Comparison of ENCODE assay signal across 16 cellular contexts in the genomic region with DNA sequence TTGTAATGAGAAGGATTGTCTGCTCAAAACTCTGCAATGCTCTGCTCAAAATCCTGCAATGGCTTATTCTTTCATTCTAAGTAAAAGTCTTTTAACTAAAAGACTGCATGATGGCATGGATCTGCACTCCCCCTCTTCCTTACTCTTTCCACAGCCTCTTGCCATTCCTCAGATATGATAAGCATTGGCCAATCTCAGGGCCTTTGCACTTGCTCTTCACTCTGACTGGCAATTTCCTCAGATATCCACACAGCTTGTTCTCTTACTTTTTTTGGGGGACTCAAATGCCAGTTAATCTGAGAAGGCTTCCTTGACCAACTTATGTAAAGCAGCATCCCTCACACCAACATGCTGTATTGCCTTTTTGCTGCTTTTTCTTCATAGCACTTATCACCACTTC. TPM values are rescaled to one million over a fixed set of nuclear protein-coding genes. Genes with fewer than 3 reads are reported as not detected.
DNase-seq lines count a peak whose midpoint lies in the region; ATAC-seq, FAIRE-seq and TF ChIP-seq lines count a peak whose summit lies in the region.
"Had no signal": no experiment of that assay in that cellular context is flagged by ENCODE, and none has a peak within 500 bp of the region (broad histone marks: within the 10 kb centered on the region; RNA-seq: fewer than 3 reads in every experiment).

No MANE protein-coding gene starts in this region.

- H4K20me1 ChIP-seq in astrocyte (ENCODE audit: insufficient read depth, low read length) (peaks cover 2% of the 10 kb centered on the region), H9 (ENCODE audit: control insufficient read depth, insufficient read depth, insufficient read length) (no peaks in the 10 kb centered on the region)

- H2AFZ ChIP-seq in astrocyte (ENCODE audit: low read depth, low read length) (no peak overlapping the region), H9 (ENCODE audit: low read length) (no peak overlapping the region)

- no peak overlapping the region for H2BK20ac ChIP-seq in H9 (ENCODE audit: low read depth, low read length, poor library complexity, severe bottlenecking)

- H2BK12ac ChIP-seq in H9 (ENCODE audit: insufficient read length, low read depth, low read length): no peak overlapping the region

- ATAC-seq in CD4-positive, alpha-beta T cell (ENCODE audit: poor library complexity): no peak
- no peak for ATAC-seq in CD8-positive, alpha-beta T cell
- no peak for ATAC-seq in HG03469 (IDR thresholded peaks at IDR 0.05; ENCODE audit: unreplicated experiment)
- ATAC-seq: A549 had no signal

- no peak overlapping the region for H3K4ac ChIP-seq in H9 (ENCODE audit: low read depth, low read length)

- H4K91ac ChIP-seq in H9 (ENCODE audit: insufficient read length, low read depth, low read length): no peak overlapping the region

- peaks cover 45% of the 10 kb centered on the region for H3K79me2 ChIP-seq in astrocyte (ENCODE audit: insufficient read depth, low read length)
- H3K79me2 ChIP-seq in H9 (ENCODE audit: insufficient read depth, low read length): no peaks in the 10 kb centered on the region

- H2AK5ac ChIP-seq in H9 (ENCODE audit: insufficient read length, low read length): no peak overlapping the region

- no peak overlapping the region for H3K18ac ChIP-seq in H9 (ENCODE audit: insufficient read length, low read depth, low read length)

- no peak overlapping the region for H2BK120ac ChIP-seq in H9 (ENCODE audit: low read depth, low read length, poor library complexity, severe bottlenecking)

- no peak for TF ChIP-seq CTCF in CD4-positive, alpha-beta T cell (IDR thresholded peaks at IDR 0.05)
- no peak for TF ChIP-seq CTCF in CD8-positive, alpha-beta T cell (IDR thresholded peaks at IDR 0.05)
- no peak for TF ChIP-seq CTCF in astrocyte (IDR thresholded peaks at IDR 0.05; ENCODE audit: insufficient read depth, low read depth, low read length)
- no peak for TF ChIP-seq CTCF in progenitor cell of endocrine pancreas (IDR thresholded peaks at IDR 0.05; ENCODE audit: unreplicated experiment)
- no peak for TF ChIP-seq CTCF in H9 (conservative IDR thresholded peaks at IDR 0.05)

- FAIRE-seq in astrocyte (lab: Jason Lieb, UNC): no peak
- FAIRE-seq: A549, H1 had no signal

- no peaks in the 10 kb centered on the region for H3K27me3 Mint-ChIP-seq in CD4-positive, alpha-beta T cell
- H3K27me3 Mint-ChIP-seq in CD8-positive, alpha-beta T cell (ENCODE audit: low read depth): no peaks in the 10 kb centered on the region
- H3K27me3 Mint-ChIP-seq in astrocyte (ENCODE audit: low read depth, unreplicated experiment) (no peaks in the 10 kb centered on the region), progenitor cell of endocrine pancreas (no peaks in the 10 kb centered on the region), H9 (ENCODE audit: low read depth) (no peaks in the 10 kb centered on the region; the same call in 1 of the 2 replicates)

- H3K9me3 ChIP-seq in CD4-positive, alpha-beta T cell (ENCODE audit: control insufficient read depth, low read length): no peaks in the 10 kb centered on the region
- no peaks in the 10 kb centered on the region for H3K9me3 ChIP-seq in CD8-positive, alpha-beta T cell (ENCODE audit: low read length)
- H3K9me3 ChIP-seq in astrocyte (ENCODE audit: insufficient read depth, low read depth, low read length): no peaks in the 10 kb centered on the region
- H3K9me3 ChIP-seq in H9 (ENCODE audit: control insufficient read depth, low read depth, low read length): no peaks in the 10 kb centered on the region
- H3K9me3 ChIP-seq: A549, BE2C had no signal

- no peaks in the 10 kb centered on the region for H3K79me1 ChIP-seq in H9 (ENCODE audit: insufficient read depth, low read depth, low read length, poor library complexity, severe bottlenecking)

- H3K14ac ChIP-seq in H9 (ENCODE audit: insufficient read depth, low read length): no peak overlapping the region

- peaks cover 17% of the 10 kb centered on the region for H3K4me1 ChIP-seq in CD8-positive, alpha-beta T cell (ENCODE audit: insufficient read depth, low read length)
- H3K4me1 ChIP-seq in astrocyte (ENCODE audit: insufficient read depth, low read length) (peaks cover 10% of the 10 kb centered on the region), H9 (ENCODE audit: insufficient read depth, low read length) (no peaks in the 10 kb centered on the region)
- H3K4me1 ChIP-seq: BE2C had no signal

- intact Hi-C loops in CD4-positive, alpha-beta T cell (cut with DNase I, micrococcal nuclease): loop anchor here (5.0 to 10.0 kb wide), 5 partner anchors 120 to 513 kb away; a partner anchor contains a TSS
- intact Hi-C loops in CD8-positive, alpha-beta T cell (cut with DNase I, micrococcal nuclease): loop anchor here in 1 of 2 experiments (5.0 kb wide), 4 partner anchors 117 to 437 kb away; a partner anchor contains a TSS

- no peak overlapping the region for H3K4me3 ChIP-seq in CD8-positive, alpha-beta T cell (ENCODE audit: low read depth, low read length)
- H3K4me3 ChIP-seq in astrocyte (ENCODE audit: insufficient read depth, low read depth, low read length): no peak overlapping the region
- H3K4me3 ChIP-seq: A549 had no signal

- DNase-seq in CD4-positive, alpha-beta T cell: no peak
- DNase-seq in CD8-positive, alpha-beta T cell: no peak
- DNase-seq in astrocyte (ENCODE audit: low read depth): no peak
- no peak for DNase-seq in progenitor cell of endocrine pancreas (ENCODE audit: low spot score, unreplicated experiment)
- DNase-seq in H9: no peak
- DNase-seq: BE2C; CD8-positive, alpha-beta memory T cell; DMS53; GF-D8; HCEC 1CT; IMR-90 had no signal

- CTCF ChIA-PET in CD4-positive, alpha-beta T cell (lab: Charles Lee): interaction anchor here (1.0 to 1.3 kb wide), 2 partner anchors 60 to 100 kb away, joined by 3 to 5 read pairs; no protein-coding TSS in a partner anchor
- CTCF ChIA-PET in CD8-positive, alpha-beta T cell (lab: Charles Lee): interaction anchor here (1.5 kb wide), 1 partner anchor 102 kb away, joined by 4 read pairs; no protein-coding TSS in a partner anchor

- POLR2A ChIA-PET in CD4-positive, alpha-beta T cell (lab: Charles Lee): no interaction called here
- POLR2A ChIA-PET in CD8-positive, alpha-beta T cell (lab: Charles Lee): interaction anchor here (0.7 kb wide), 1 partner anchor 184 kb away, joined by 4 read pairs; no protein-coding TSS in a partner anchor

- H4K5ac ChIP-seq in H9 (ENCODE audit: insufficient read length, low read depth, low read length): no peak overlapping the region

- H3K36me3 Mint-ChIP-seq in CD4-positive, alpha-beta T cell (ENCODE audit: low read depth): peaks cover 17% of the 10 kb centered on the region
- peaks cover 21% of the 10 kb centered on the region for H3K36me3 Mint-ChIP-seq in CD8-positive, alpha-beta T cell
- peaks cover 5% of the 10 kb centered on the region for H3K36me3 Mint-ChIP-seq in astrocyte (ENCODE audit: low read depth, unreplicated experiment)
- peaks cover 2% of the 10 kb centered on the region for H3K36me3 Mint-ChIP-seq in progenitor cell of endocrine pancreas (ENCODE audit: insufficient read depth)
- peaks cover under 1 to 10% (median 7%) of the 10 kb centered on the region in 3 experiments; a peak in 6 of 7 replicates for H3K36me3 Mint-ChIP-seq in H9 (ENCODE audit: insufficient read depth in 1 of 3, low read depth in 3 of 3)

- H3K23me2 ChIP-seq in H9 (ENCODE audit: insufficient read length, low read depth, low read length, poor library complexity, severe bottlenecking): no peaks in the 10 kb centered on the region

- H3K9ac ChIP-seq in astrocyte (ENCODE audit: low read length) (no peak overlapping the region), H9 (ENCODE audit: extremely low read depth, insufficient read length, low read length) (no peak overlapping the region)

- H3K9me3 Mint-ChIP-seq in CD4-positive, alpha-beta T cell: no peaks in the 10 kb centered on the region
- H3K9me3 Mint-ChIP-seq in CD8-positive, alpha-beta T cell: no peaks in the 10 kb centered on the region
- no peaks in the 10 kb centered on the region for H3K9me3 Mint-ChIP-seq in astrocyte (ENCODE audit: unreplicated experiment)
- no peaks in the 10 kb centered on the region for H3K9me3 Mint-ChIP-seq in progenitor cell of endocrine pancreas (ENCODE audit: low read depth)
- no peaks in the 10 kb centered on the region for H3K9me3 Mint-ChIP-seq in H9
- H3K9me3 Mint-ChIP-seq: CD8-positive, alpha-beta memory T cell had no signal

- peak overlapping the region; percentile 37 for H3K27ac Mint-ChIP-seq in CD4-positive, alpha-beta T cell
- H3K27ac Mint-ChIP-seq in CD8-positive, alpha-beta T cell: peak overlapping the region; percentile 24
- H3K27ac Mint-ChIP-seq in astrocyte (ENCODE audit: unreplicated experiment) (no peak overlapping the region), progenitor cell of endocrine pancreas (peak overlapping the region; percentile 1), H9 (no peak overlapping the region)

- H2BK5ac ChIP-seq in H9 (ENCODE audit: insufficient read length, low read length): no peak overlapping the region

- peaks cover 40% of the 10 kb centered on the region for H3K4me1 Mint-ChIP-seq in CD4-positive, alpha-beta T cell (ENCODE audit: low read depth)
- peaks cover 46% of the 10 kb centered on the region for H3K4me1 Mint-ChIP-seq in CD8-positive, alpha-beta T cell (ENCODE audit: low read depth)
- H3K4me1 Mint-ChIP-seq in astrocyte (ENCODE audit: low read depth, unreplicated experiment) (peaks cover 16% of the 10 kb centered on the region), progenitor cell of endocrine pancreas (ENCODE audit: low read depth) (peaks cover 6% of the 10 kb centered on the region), H9 (peaks cover 3 to 5% of the 10 kb centered on the region in 2 experiments; a peak in 3 of 4 replicates)

- H3K36me3 ChIP-seq in CD8-positive, alpha-beta T cell (ENCODE audit: insufficient read depth, low read length): peaks cover 1% of the 10 kb centered on the region
- H3K36me3 ChIP-seq in astrocyte (ENCODE audit: insufficient read depth, low read length): peaks cover under 1% of the 10 kb centered on the region

- no peak overlapping the region for H3T11ph ChIP-seq in H9 (ENCODE audit: low read length)

- no peak overlapping the region for H3K4me3 Mint-ChIP-seq in CD4-positive, alpha-beta T cell
- no peak overlapping the region for H3K4me3 Mint-ChIP-seq in CD8-positive, alpha-beta T cell
- H3K4me3 Mint-ChIP-seq in astrocyte (ENCODE audit: unreplicated experiment) (peak overlapping the region; percentile 10), progenitor cell of endocrine pancreas (ENCODE audit: low read depth) (no peak overlapping the region), H9 (peak overlapping the region in 1 of 2 experiments; percentile 39; a peak in 1 of 5 replicates)

- no peak overlapping the region for H2BK15ac ChIP-seq in H9 (ENCODE audit: low read depth, low read length)

- H3K27me3 ChIP-seq in CD4-positive, alpha-beta T cell (ENCODE audit: control insufficient read depth, insufficient read depth, low read length): no peaks in the 10 kb centered on the region
- H3K27me3 ChIP-seq in CD8-positive, alpha-beta T cell (ENCODE audit: insufficient read depth, low read length): no peaks in the 10 kb centered on the region
- no peaks in the 10 kb centered on the region for H3K27me3 ChIP-seq in astrocyte (ENCODE audit: insufficient read depth, low read length)
- H3K27me3 ChIP-seq in H9 (ENCODE audit: insufficient read depth, low read length): no peaks in the 10 kb centered on the region
- H3K27me3 ChIP-seq: BE2C had no signal

- no peak overlapping the region for H3K56ac ChIP-seq in H9 (ENCODE audit: insufficient read length, low read depth, low read length)

- no peak overlapping the region for H3K4me2 ChIP-seq in astrocyte (ENCODE audit: low read length)
- no peak overlapping the region for H3K4me2 ChIP-seq in H9 (ENCODE audit: insufficient read depth, insufficient read length, low read length)
- H3K4me2 ChIP-seq: A549 had no signal

- no peak overlapping the region for H3K27ac ChIP-seq in CD4-positive, alpha-beta T cell (ENCODE audit: low read depth, low read length)
- H3K27ac ChIP-seq in CD8-positive, alpha-beta T cell (ENCODE audit: low read depth, low read length): no peak overlapping the region
- H3K27ac ChIP-seq in astrocyte (ENCODE audit: low read depth, low read length) (no peak overlapping the region), H9 (ENCODE audit: insufficient read length, low read depth, low read length) (no peak overlapping the region)
- H3K27ac ChIP-seq: A549, C4-2B had no signal

- no peak overlapping the region for H4K8ac ChIP-seq in H9 (replicated peaks; ENCODE audit: insufficient read length, low read depth, low read length)

- no peak overlapping the region for H3K23ac ChIP-seq in H9 (ENCODE audit: insufficient read length, low read depth, low read length)

RNA-seq across cellular contexts. Expression of a gene that starts 2.8 kb away (rescaled TPM):
- 1 to 10 TPM; 8.7 to 8.8 TPM for total RNA-seq in CD4-positive, alpha-beta T cell
- 10 to 100 TPM; 11.5 to 12.2 TPM for total RNA-seq in CD8-positive, alpha-beta T cell
- total RNA-seq in astrocyte (62.4 and 62.5 TPM in 2 replicates), progenitor cell of endocrine pancreas (40.4 and 41.9 TPM in 2 replicates), H9 (2021) (47.6 and 47.7 TPM in 2 replicates)

RNA-seq across cellular contexts. Expression of a gene that starts 7.5 kb away (rescaled TPM):
- total RNA-seq in CD4-positive, alpha-beta T cell: not detected
- total RNA-seq in CD8-positive, alpha-beta T cell: not detected
- total RNA-seq in astrocyte (not detected in 2 replicates), progenitor cell of endocrine pancreas (not detected in 2 replicates), H9 (2021) (not detected in 2 replicates)
- total RNA-seq: CD8-positive, alpha-beta memory T cell; H1; HT-29; IMR-90 had no signal

Comparison
In these comparisons a context has a peak if more than half of its experiments do, and no peak if none do; other contexts are left out.
1. H3K27ac Mint-ChIP-seq: peak in CD4-positive, alpha-beta T cell (single experiment), CD8-positive, alpha-beta T cell (single experiment) and progenitor cell of endocrine pancreas (single experiment); none in astrocyte (single experiment) and H9 (0 of 3).